ENCODE assay signal across 8 cellular contexts in the genomic region with DNA sequence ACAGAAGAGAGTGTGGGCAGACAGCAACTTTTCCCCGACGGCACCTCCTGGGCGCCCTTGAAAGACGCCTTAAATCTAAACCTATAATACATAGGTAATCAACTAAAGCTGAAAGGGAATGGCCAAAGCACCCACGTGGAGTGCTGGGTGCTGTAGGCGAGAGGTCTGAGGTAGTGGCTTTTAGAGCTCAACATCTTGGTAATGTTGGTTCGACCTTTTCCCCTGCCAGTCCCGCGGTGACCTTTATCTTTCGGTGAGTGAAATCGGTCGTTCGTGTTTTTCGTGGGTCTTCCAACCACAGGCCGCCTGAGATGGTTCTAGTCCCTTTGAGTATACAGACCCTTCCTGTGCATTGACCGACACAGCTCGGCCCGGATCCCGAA. TPM values are rescaled to one million over a fixed set of nuclear protein-coding genes. Genes with fewer than 3 reads are reported as not detected.
DNase-seq lines count a peak whose midpoint lies in the region; TF ChIP-seq lines count a peak whose summit lies in the region.

No MANE protein-coding gene starts in this region.

- peak overlapping the region; percentile 83 to 91 (median 88) for H3K4me3 Mint-ChIP-seq in nephron

- H3K4me3 ChIP-seq in left ventricle myocardium inferior: peak overlapping the region; percentile 54
- H3K4me3 ChIP-seq in HL-60 (replicated peaks; ENCODE audit: insufficient read depth, low read length): peak overlapping the region; percentile 59
- peak overlapping the region; percentile 24 to 53 (median 40) for H3K4me3 ChIP-seq in breast epithelium

- peaks cover 95% of the 10 kb centered on the region for H3K27me3 Mint-ChIP-seq in nephron (ENCODE audit: low read depth)

- TF ChIP-seq CTCF in left ventricle myocardium inferior (IDR thresholded peaks at IDR 0.05; ENCODE audit: borderline replicate concordance): no peak
- TF ChIP-seq CTCF in HL-60 (IDR thresholded peaks at IDR 0.05; ENCODE audit: insufficient read depth, low read length): no peak
- TF ChIP-seq CTCF in breast epithelium (IDR thresholded peaks at IDR 0.05): no peak
- no peak for TF ChIP-seq CTCF in nephron (IDR thresholded peaks at IDR 0.05; ENCODE audit: unreplicated experiment in 3 of 3)

- H3K4me1 ChIP-seq in left ventricle myocardium inferior: peaks cover 31% of the 10 kb centered on the region
- peaks cover 0 to 8% of the 10 kb centered on the region in 2 donors for H3K4me1 ChIP-seq in breast epithelium

- TF ChIP-seq POLR2A in breast epithelium (IDR thresholded peaks at IDR 0.05): no peak

- H3K36me3 Mint-ChIP-seq in nephron (ENCODE audit: low read depth): no peaks in the 10 kb centered on the region

- peaks cover 6% of the 10 kb centered on the region for H3K9me3 Mint-ChIP-seq in nephron

- H3K27me3 ChIP-seq in left ventricle myocardium inferior (ENCODE audit: low read depth): peaks cover 59% of the 10 kb centered on the region
- H3K27me3 ChIP-seq in HL-60 (ENCODE audit: insufficient read depth, poor library complexity, severe bottlenecking): no peaks in the 10 kb centered on the region
- H3K27me3 ChIP-seq in breast epithelium: peaks cover 0 to 21% of the 10 kb centered on the region in 2 donors

- no peak overlapping the region for H3K27ac Mint-ChIP-seq in nephron

- H3K36me3 ChIP-seq in left ventricle myocardium inferior: no peaks in the 10 kb centered on the region
- no peaks in the 10 kb centered on the region for H3K36me3 ChIP-seq in breast epithelium

- H3K4me1 Mint-ChIP-seq in nephron: peaks cover 37% of the 10 kb centered on the region

- no peaks in the 10 kb centered on the region for H3K9me3 ChIP-seq in left ventricle myocardium inferior (replicated peaks)
- H3K9me3 ChIP-seq in breast epithelium: no peaks in the 10 kb centered on the region

- no peak overlapping the region for H3K27ac ChIP-seq in left ventricle myocardium inferior (replicated peaks)
- H3K27ac ChIP-seq in HL-60 (replicated peaks): no peak overlapping the region
- no peak overlapping the region for H3K27ac ChIP-seq in breast epithelium

- intact Hi-C loops in left ventricle myocardium inferior (cut with micrococcal nuclease) (no loop called here), cardiac septum (cut with DNase I) (loop anchor here (5.0 kb wide), 1 partner anchor 50 kb away; a partner anchor contains a TSS), breast epithelium (cut with DNase I; ENCODE audit: low total_unique reads) (no loop called here)

- DNase-seq in left ventricle myocardium inferior: no peak
- no peak for DNase-seq in cardiac septum (ENCODE audit: low spot score)
- DNase-seq in HL-60 (ENCODE audit: low read depth in 1 of 2, low spot score in 1 of 2): peak in 1 of 2 experiments; percentile 23
- no peak for DNase-seq in breast epithelium (ENCODE audit: low spot score in 2 of 2)
- no peak for DNase-seq in NCI-H345 treated with DMSO at 0.1 percent for 48 hours (lab: John Stamatoyannopoulos, UW; ENCODE audit: unreplicated experiment)
- no peak for DNase-seq in AML-193 (lab: John Stamatoyannopoulos, UW)
- DNase-seq in NCI-H2227 treated with DMSO at 0.1 percent for 48 hours (lab: John Stamatoyannopoulos, UW): no peak

RNA-seq across cellular contexts. Expression of a gene that starts 9.1 kb away (rescaled TPM):
- total RNA-seq in left ventricle myocardium inferior (not detected), cardiac septum (not detected), breast epithelium (not detected)

RNA-seq across cellular contexts. Expression of a gene that starts 41.3 kb away (rescaled TPM):
- total RNA-seq in left ventricle myocardium inferior (not detected), cardiac septum (not detected), breast epithelium (not detected)

RNA-seq across cellular contexts. Expression of a gene that starts 44.6 kb away (rescaled TPM):
- total RNA-seq in left ventricle myocardium inferior (not detected), cardiac septum (not detected), breast epithelium (not detected)

RNA-seq across cellular contexts. Expression of a gene that starts 51.9 kb away (rescaled TPM):
- total RNA-seq in left ventricle myocardium inferior (9.0 TPM), cardiac septum (5.6 TPM), breast epithelium (100 to 1,000 TPM; 165 to 367 (median 177) TPM)

RNA-seq across cellular contexts. Expression of a gene that starts 56.1 kb away (rescaled TPM):
- total RNA-seq in left ventricle myocardium inferior: 3.7 TPM
- total RNA-seq in cardiac septum: 2.7 TPM
- total RNA-seq in breast epithelium: 10 to 100 TPM; 49.2 to 59.8 (median 55.5) TPM
